ENCODE assay signal across 29 cellular contexts in genomic region chr20:58556961-58557360, GRCh38. TPM values are rescaled to one million over a fixed set of nuclear protein-coding genes. Genes with fewer than 3 reads are reported as not detected.
"Had no signal": no experiment of that assay in that cellular context is flagged by ENCODE, and none has a peak within 500 bp of the region (broad histone marks: within the 10 kb centered on the region; RNA-seq: fewer than 3 reads in every experiment).

No MANE protein-coding gene starts in this region.

- H3K9me3 ChIP-seq: adrenal gland, body of pancreas, MG63, Peyer's patch, SJSA1 had no signal

- H3K36me3 ChIP-seq: adrenal gland, MG63, Peyer's patch, SJSA1 had no signal

- H3K27ac ChIP-seq: adrenal gland, body of pancreas, Peyer's patch, RWPE1, SJSA1 had no signal

- H3K4me1 ChIP-seq: adrenal gland, body of pancreas, Peyer's patch had no signal

- ATAC-seq: activated CD8-positive, alpha-beta memory T cell treated with anti-CD3 and anti-CD28 coated beads, Interleukin-2, amount 10 ng/mL, durations not matched to agents 7 days and 5 days; activated T-cell treated with anti-CD3 and anti-CD28 coated beads, Interleukin-2, amount 50 U/mL, for 4 hours; body of pancreas had no signal

- DNase-seq: activated B cell treated with CpG ODN at 0.5 μM for 24 hours; activated CD4-positive, alpha-beta T cell treated with anti-CD3 and anti-CD28 coated beads for 1 hour; activated CD4-positive, alpha-beta T cell treated with anti-CD3 and anti-CD28 coated beads, Interleukin-2, amount 10 ng/mL, durations not matched to agents 24 days and 14 days; activated CD4-positive, alpha-beta T cell treated with anti-CD3 and anti-CD28 coated beads, Interleukin-2, amount 50 U/mL, for 48 hours; activated CD8-positive, alpha-beta memory T cell treated with anti-CD3 and anti-CD28 coated beads, Interleukin-2, amount 10 ng/mL, durations not matched to agents 7 days and 5 days; activated gamma-delta T cell; activated naive CD4-positive, alpha-beta T cell treated with anti-CD3 and anti-CD28 coated beads, Interleukin-2, amount 50 U/mL, for 16 hours; activated naive CD8-positive, alpha-beta T cell treated with anti-CD3 and anti-CD28 coated beads, Interleukin-2, amount 10 ng/mL, durations not matched to agents 7 days and 5 days; activated T-cell treated with anti-CD3 and anti-CD28 coated beads, Interleukin-2, amount 50 U/mL, for 4 hours; adrenal gland; aorta; body of pancreas; central memory CD4-positive, alpha-beta T cell; MV-4-11; NCI-H1092 treated with DMSO at 0.1 percent for 48 hours; NCI-H1417 treated with DMSO at 0.1 percent for 48 hours; NCI-H1694; NCI-H2029; NCI-H2107; NCI-H2171 treated with DMSO at 0.1 percent for 48 hours; NCI-H526 treated with DMSO at 0.1 percent for 48 hours; NCI-H82; NK-92 treated with Interleukin-12 subunit alpha and Interleukin-12 subunit beta, amount 100 ng/mL, for 24 hours; Peyer's patch; Right ventricle myocardium superior had no signal

- H3K27me3 ChIP-seq: adrenal gland, body of pancreas, MG63, Peyer's patch, SJSA1 had no signal

- H3K4me3 ChIP-seq: adrenal gland, body of pancreas, MG63, Peyer's patch, SJSA1 had no signal

RNA-seq across cellular contexts. Expression of gene APCDD1L, which starts 41.8 kb away (rescaled TPM):
- total RNA-seq: activated B cell treated with CpG ODN at 0.5 μM for 24 hours; activated CD4-positive, alpha-beta T cell treated with anti-CD3 and anti-CD28 coated beads, Interleukin-2, amount 10 ng/mL, durations not matched to agents 24 days and 14 days; activated CD8-positive, alpha-beta memory T cell treated with anti-CD3 and anti-CD28 coated beads, Interleukin-2, amount 10 ng/mL, durations not matched to agents 7 days and 5 days; activated naive CD8-positive, alpha-beta T cell treated with anti-CD3 and anti-CD28 coated beads, Interleukin-2, amount 10 ng/mL, durations not matched to agents 7 days and 5 days; activated T-cell treated with anti-CD3 and anti-CD28 coated beads, Interleukin-2, amount 50 U/mL, for 4 hours; NCI-H460; Peyer's patch had no signal
